In genomic region chr22:23683545-23683944, GRCh38 we compare ENCODE assay signal across 15 cellular contexts. TPM values are rescaled to one million over a fixed set of nuclear protein-coding genes. Genes with fewer than 3 reads are reported as not detected.
DNase-seq lines count a peak whose midpoint lies in the region; ATAC-seq and TF ChIP-seq lines count a peak whose summit lies in the region.
"Had no signal": no experiment of that assay in that cellular context is flagged by ENCODE, and none has a peak within 500 bp of the region (broad histone marks: within the 10 kb centered on the region; RNA-seq: fewer than 3 reads in every experiment).

No MANE protein-coding gene starts in this region.

- H3K36me3 Mint-ChIP-seq in WTC11: peaks cover 20% of the 10 kb centered on the region
- peaks cover 19% of the 10 kb centered on the region for H3K36me3 Mint-ChIP-seq in stimulated activated effector memory CD8-positive, alpha-beta T cell treated with anti-CD3 and anti-CD28 coated beads, Interleukin-12 subunit alpha, Interleukin-12 subunit beta, amount 100 ng/mL, for 72 hours

- no peaks in the 10 kb centered on the region for H3K27me3 ChIP-seq in heart right ventricle

- 93 to 97% methylated on average over 8 of the region's 8 CpGs for WGBS in heart right ventricle, 2 donors

- TF ChIP-seq CTCF in heart right ventricle (IDR thresholded peaks at IDR 0.05) (no peak), WTC11 (IDR thresholded peaks at IDR 0.05) (no peak)

- no peaks in the 10 kb centered on the region for H3K27me3 Mint-ChIP-seq in WTC11 (ENCODE audit: low read depth)
- H3K27me3 Mint-ChIP-seq: B cell; CD4-positive, alpha-beta T cell had no signal

- CTCF ChIA-PET in WTC11 (lab: Charles Lee): interaction anchor here (1.0 kb wide), 1 partner anchor 164 kb away, joined by 3 read pairs; no protein-coding TSS in a partner anchor

- H3K4me3 Mint-ChIP-seq in WTC11: no peak overlapping the region
- no peak overlapping the region for H3K4me3 Mint-ChIP-seq in stimulated activated effector memory CD8-positive, alpha-beta T cell treated with anti-CD3 and anti-CD28 coated beads, Interleukin-12 subunit alpha, Interleukin-12 subunit beta, amount 100 ng/mL, for 72 hours
- H3K4me3 Mint-ChIP-seq: B cell; CD4-positive, alpha-beta T cell; H9 had no signal

- no peaks in the 10 kb centered on the region for H3K4me1 Mint-ChIP-seq in WTC11
- H3K4me1 Mint-ChIP-seq in stimulated activated effector memory CD8-positive, alpha-beta T cell treated with anti-CD3 and anti-CD28 coated beads, Interleukin-12 subunit alpha, Interleukin-12 subunit beta, amount 100 ng/mL, for 72 hours: no peaks in the 10 kb centered on the region
- H3K4me1 Mint-ChIP-seq: B cell, H9 had no signal

- H3K27ac Mint-ChIP-seq in WTC11: peak overlapping the region; percentile 57; the same call in 1 of the 2 replicates
- H3K27ac Mint-ChIP-seq in stimulated activated effector memory CD8-positive, alpha-beta T cell treated with anti-CD3 and anti-CD28 coated beads, Interleukin-12 subunit alpha, Interleukin-12 subunit beta, amount 100 ng/mL, for 72 hours: peak overlapping the region; percentile 81
- H3K27ac Mint-ChIP-seq: B cell; CD4-positive, alpha-beta T cell had no signal

- peaks cover 0 to 32% (median 23%) of the 10 kb centered on the region in 9 donors for H3K4me1 ChIP-seq in heart right ventricle

- H3K9me3 Mint-ChIP-seq in WTC11: no peaks in the 10 kb centered on the region
- H3K9me3 Mint-ChIP-seq in stimulated activated effector memory CD8-positive, alpha-beta T cell treated with anti-CD3 and anti-CD28 coated beads, Interleukin-12 subunit alpha, Interleukin-12 subunit beta, amount 100 ng/mL, for 72 hours: no peaks in the 10 kb centered on the region
- H3K9me3 Mint-ChIP-seq: CD4-positive, alpha-beta T cell; H9 had no signal

- no peak overlapping the region for H3K4me3 ChIP-seq in heart right ventricle

- no peaks in the 10 kb centered on the region for H3K9me3 ChIP-seq in heart right ventricle

- H3K27ac ChIP-seq in heart right ventricle: no peak overlapping the region

- H3K36me3 ChIP-seq in heart right ventricle: peaks cover 0 to 39% (median 0%) of the 10 kb centered on the region in 9 donors

- POLR2A ChIA-PET in WTC11 (lab: Charles Lee): no interaction called here

- intact Hi-C loops in Right ventricle myocardium inferior (cut with DNase I) (no loop called here), heart right ventricle (cut with DNase I) (no loop called here)

- ATAC-seq in Right ventricle myocardium inferior (no peak), heart right ventricle (no peak), WTC11 (no peak), HG03460 (IDR thresholded peaks at IDR 0.05; ENCODE audit: unreplicated experiment) (no peak), GM18873 (IDR thresholded peaks at IDR 0.05; ENCODE audit: low FRiP score, unreplicated experiment) (no peak)
- no peak for ATAC-seq in stimulated activated effector memory CD8-positive, alpha-beta T cell treated with anti-CD3 and anti-CD28 coated beads, Interleukin-12 subunit alpha, Interleukin-12 subunit beta, amount 100 ng/mL, for 72 hours

- DNase-seq in Right ventricle myocardium inferior (ENCODE audit: missing footprints) (peak; percentile 5), heart right ventricle (no peak), WTC11 (ENCODE audit: low spot score) (no peak), ecto neural progenitor cell (ENCODE audit: low spot score) (peak; percentile 26), medulla oblongata (ENCODE audit: extremely low spot score) (no peak)
- DNase-seq in stimulated activated effector memory CD8-positive, alpha-beta T cell treated with anti-CD3 and anti-CD28 coated beads, Interleukin-12 subunit alpha, Interleukin-12 subunit beta, amount 100 ng/mL, for 72 hours (ENCODE audit: low spot score in 2 of 2): no peak
- DNase-seq: CD4-positive, alpha-beta T cell; DMS79; GOT3; H9 had no signal

TF ChIP-seq in WTC11, 78 proteins besides CTCF, POLR2A, EP300 and RAD21 (continues in another document):
- TF ChIP-seq FOXJ3 (CRISPR knock-in tag; IDR thresholded peaks at IDR 0.05; ENCODE audit: borderline replicate concordance) (no peak), ARID4B (CRISPR knock-in tag; IDR thresholded peaks at IDR 0.05; ENCODE audit: borderline replicate concordance) (no peak), SP1 (CRISPR knock-in tag; conservative IDR thresholded peaks at IDR 0.05) (no peak), MAX (CRISPR knock-in tag; IDR thresholded peaks at IDR 0.05) (no peak), PRDM15 (CRISPR knock-in tag; IDR thresholded peaks at IDR 0.05) (no peak), NR1H2 (CRISPR knock-in tag; IDR thresholded peaks at IDR 0.05) (no peak), ZNF396 (CRISPR knock-in tag; IDR thresholded peaks at IDR 0.05; ENCODE audit: borderline replicate concordance) (no peak), ZNF121 (CRISPR knock-in tag; IDR thresholded peaks at IDR 0.05) (no peak), ZNF671 (CRISPR knock-in tag; IDR thresholded peaks at IDR 0.05) (no peak), IRF2 (CRISPR knock-in tag; IDR thresholded peaks at IDR 0.05; ENCODE audit: borderline replicate concordance, low read depth) (no peak), GTF2I (CRISPR knock-in tag; conservative IDR thresholded peaks at IDR 0.05) (no peak)

RNA-seq across cellular contexts. Expression of gene RGL4, which starts 7.3 kb away (rescaled TPM):
- total RNA-seq in Right ventricle myocardium inferior (not detected), heart right ventricle (1 to 10 TPM in 1 of 10 donors, under 1 TPM in 1, not detected in 8; 0.23 to 1.6 TPM), WTC11 (2021) (0.05 TPM in 1 of 3 replicates, not detected in the others)
- under 1 TPM; 0.29 to 0.59 TPM for polyA plus RNA-seq in heart right ventricle
- total RNA-seq: G401, H9, HT-29 had no signal

RNA-seq across cellular contexts. Expression of gene DRICH1, which starts 51.4 kb away (rescaled TPM):
- total RNA-seq in Right ventricle myocardium inferior (not detected), heart right ventricle (not detected), WTC11 (2021) (0.21 to 0.32 TPM (median 0.26 TPM) in 3 replicates)
- polyA plus RNA-seq in heart right ventricle: under 1 TPM; 0.03 to 0.44 TPM
- total RNA-seq: G401, H9, HT-29 had no signal

Comparison
In these comparisons a context has a peak if more than half of its experiments do, and no peak if none do; other contexts are left out.
1. DNase-seq: peak in Right ventricle myocardium inferior (single experiment) and ecto neural progenitor cell (single experiment); none in heart right ventricle (0 of 2), WTC11 (single experiment), stimulated activated effector memory CD8-positive, alpha-beta T cell treated with anti-CD3 and anti-CD28 coated beads, Interleukin-12 subunit alpha, Interleukin-12 subunit beta, amount 100 ng/mL, for 72 hours (0 of 2) and medulla oblongata (single experiment).